In genomic region chr1:162235261-162235780, GRCh38 we compare ENCODE assay signal across 14 cellular contexts.
DNase-seq lines count a peak whose midpoint lies in the region; ATAC-seq and TF ChIP-seq lines count a peak whose summit lies in the region.
"Had no signal": no experiment of that assay in that cellular context is flagged by ENCODE, and none has a peak within 500 bp of the region (broad histone marks: within the 10 kb centered on the region; RNA-seq: fewer than 3 reads in every experiment).

No MANE protein-coding gene starts in this region.

- no peak overlapping the region for H3K18ac ChIP-seq in IMR-90 (ENCODE audit: low read depth, low read length)

- no peak overlapping the region for H3K23ac ChIP-seq in IMR-90 (ENCODE audit: low read depth, low read length)

- H3K14ac ChIP-seq in IMR-90 (replicated peaks; ENCODE audit: low read depth, low read length) = no peak overlapping the region

- no peak overlapping the region for H2BK120ac ChIP-seq in IMR-90 (ENCODE audit: low read depth, low read length)

- TF ChIP-seq CTCF in IMR-90 (conservative IDR thresholded peaks at IDR 0.05; ENCODE audit: low read depth, low read length) = no peak
- no peak for TF ChIP-seq CTCF in WTC11 (IDR thresholded peaks at IDR 0.05)
- no peak for TF ChIP-seq CTCF in right atrium auricular region (IDR thresholded peaks at IDR 0.05)

- no peaks in the 10 kb centered on the region for H3K27me3 Mint-ChIP-seq in WTC11 (ENCODE audit: low read depth)

- H2BK20ac ChIP-seq in IMR-90 (ENCODE audit: low read depth, low read length) = no peak overlapping the region

- H3K79me1 ChIP-seq in IMR-90 (ENCODE audit: low read depth in 1 of 2, low read length in 2 of 2) = no peaks in the 10 kb centered on the region

- no CpG with 5 or more reads among the region's 7 CpGs for WGBS in IMR-90 (ENCODE audit: extremely low coverage in 2 of 2, insufficient read length in 1 of 2), 2 experiments

- no peak for TF ChIP-seq POLR2A in IMR-90 (IDR thresholded peaks at IDR 0.05; ENCODE audit: low read depth, low read length)

- ATAC-seq in IMR-90 (ENCODE audit: low read depth) (no peak), WTC11 (peak; percentile 42), left lobe of liver (peak; percentile 65), GM21515 (IDR thresholded peaks at IDR 0.05; ENCODE audit: unreplicated experiment) (no peak), GM18868 (IDR thresholded peaks at IDR 0.05; ENCODE audit: unreplicated experiment) (no peak)
- ATAC-seq: Right ventricle myocardium inferior had no signal

- in situ Hi-C loops in IMR-90 (cut with MboI; ENCODE audit: low sequenced_read_pairs) = loop anchor here (25.0 kb wide), 1 partner anchor 448 kb away; no protein-coding TSS in a partner anchor

- no peaks in the 10 kb centered on the region for H3K36me3 Mint-ChIP-seq in WTC11
- H3K36me3 Mint-ChIP-seq: CD8-positive, alpha-beta memory T cell had no signal

- H4K8ac ChIP-seq in IMR-90 (ENCODE audit: low read depth in 2 of 2, low read length in 2 of 2) = no peak overlapping the region

- H3K27ac ChIP-seq in BLaER1 (no peak overlapping the region), IMR-90 (ENCODE audit: insufficient read depth, low read length) (no peak overlapping the region), right atrium auricular region (no peak overlapping the region)
- H3K27ac ChIP-seq: epithelial cell of prostate had no signal

- H4K91ac ChIP-seq in IMR-90 (ENCODE audit: insufficient read depth, low read depth, low read length) = no peak overlapping the region

- H3K4me1 ChIP-seq in BLaER1 = peaks cover 17% of the 10 kb centered on the region
- no peaks in the 10 kb centered on the region for H3K4me1 ChIP-seq in IMR-90 (ENCODE audit: control insufficient read depth, insufficient read depth, low read length)
- peaks cover 0 to 16% of the 10 kb centered on the region in 2 donors for H3K4me1 ChIP-seq in right atrium auricular region

- H3K9ac ChIP-seq in BLaER1 = no peak overlapping the region
- H3K9ac ChIP-seq in IMR-90 (ENCODE audit: low read depth, low read length) = no peak overlapping the region

- CTCF ChIA-PET in IMR-90 (lab: Yijun Ruan, JAX) (no interaction called here), WTC11 (lab: Charles Lee) (no interaction called here)

- H3K27ac Mint-ChIP-seq in WTC11 = no peak overlapping the region
- H3K27ac Mint-ChIP-seq: activated B cell treated with CpG ODN at 0.5 μM for 24 hours; CD8-positive, alpha-beta memory T cell had no signal

- BruUV-seq in IMR-90 (replicated peaks; lab: Mats Ljungman, UMichigan) = no TSS peak

- peak; percentile 2 for DNase-seq in IMR-90
- no peak for DNase-seq in WTC11 (ENCODE audit: low spot score)
- peak; percentile 97 for DNase-seq in left lobe of liver (ENCODE audit: low spot score)
- no peak for DNase-seq in anterior cingulate cortex (lab: John Stamatoyannopoulos, UW)
- no peak for DNase-seq in right atrium auricular region (ENCODE audit: low spot score)
- DNase-seq: activated B cell treated with CpG ODN at 0.5 μM for 24 hours; CD8-positive, alpha-beta memory T cell; NCI-H2227 treated with DMSO at 0.1 percent for 48 hours; stimulated activated CD4-positive, alpha-beta T cell treated with anti-CD3 and anti-CD28 coated beads, Interleukin-12 subunit alpha, Interleukin-12 subunit beta, amount 100 ng/mL, for 4 hours had no signal

- dilution Hi-C loops in IMR-90 (cut with HindIII; ENCODE audit: low sequenced_read_pairs, unreplicated experiment) = no loop called here

- H3K36me3 ChIP-seq in BLaER1 = no peaks in the 10 kb centered on the region
- no peaks in the 10 kb centered on the region for H3K36me3 ChIP-seq in IMR-90 (ENCODE audit: control insufficient read depth, insufficient read depth, low read length)
- no peaks in the 10 kb centered on the region for H3K36me3 ChIP-seq in right atrium auricular region

- H2BK15ac ChIP-seq in IMR-90 (ENCODE audit: low read depth, low read length) = no peak overlapping the region

- H3K4me3 ChIP-seq in BLaER1 (no peak overlapping the region), IMR-90 (ENCODE audit: insufficient read depth, low read depth, low read length) (no peak overlapping the region), right atrium auricular region (no peak overlapping the region)

- H3K4me2 ChIP-seq in BLaER1 (peak overlapping the region; percentile 51), IMR-90 (ENCODE audit: low read depth, low read length) (no peak overlapping the region)

- H3K4me3 Mint-ChIP-seq in WTC11 = no peak overlapping the region
- H3K4me3 Mint-ChIP-seq: activated B cell treated with CpG ODN at 0.5 μM for 24 hours; CD8-positive, alpha-beta memory T cell had no signal

- peaks cover 50% of the 10 kb centered on the region for H3K4me1 Mint-ChIP-seq in WTC11
- H3K4me1 Mint-ChIP-seq: CD8-positive, alpha-beta memory T cell had no signal

- no peaks in the 10 kb centered on the region for H3K9me3 ChIP-seq in BLaER1
- no peaks in the 10 kb centered on the region for H3K9me3 ChIP-seq in IMR-90 (ENCODE audit: control insufficient read depth, insufficient read depth, low read length)
- H3K9me3 ChIP-seq in right atrium auricular region = no peaks in the 10 kb centered on the region

- no peak overlapping the region for H4K5ac ChIP-seq in IMR-90 (ENCODE audit: low read depth, low read length)

- H3K27me3 ChIP-seq in BLaER1 (no peaks in the 10 kb centered on the region), IMR-90 (ENCODE audit: control insufficient read depth, insufficient read depth, low read length) (peaks cover 3% of the 10 kb centered on the region; the same call in 1 of the 2 replicates), right atrium auricular region (no peaks in the 10 kb centered on the region)

- H2BK5ac ChIP-seq in IMR-90 (ENCODE audit: low read depth, low read length, poor library complexity, severe bottlenecking) = no peak overlapping the region

- intact Hi-C loops in IMR-90 (cut with micrococcal nuclease) = no loop called here

- no peak overlapping the region for H2AFZ ChIP-seq in IMR-90 (replicated peaks; ENCODE audit: low read length, poor library complexity)

- H3K4ac ChIP-seq in IMR-90 (ENCODE audit: low read depth, low read length) = no peak overlapping the region

- POLR2A ChIA-PET in IMR-90 (lab: Charles Lee; ENCODE audit: unreplicated experiment) = no interaction called here
- POLR2A ChIA-PET in WTC11 (lab: Charles Lee) = no interaction called here

- H3K56ac ChIP-seq in IMR-90 (ENCODE audit: extremely low read depth, insufficient read depth, low read length) = no peak overlapping the region

- H3K9me3 Mint-ChIP-seq in WTC11 = 0 out of 2 replicates have a peak, but pooled peaks cover 3% of the 10 kb centered on the region
- H3K9me3 Mint-ChIP-seq: activated B cell treated with CpG ODN at 0.5 μM for 24 hours; CD8-positive, alpha-beta memory T cell had no signal

- H2AK5ac ChIP-seq in IMR-90 (ENCODE audit: low read depth, low read length) = no peak overlapping the region

- no peak for TF ChIP-seq RAD21 in IMR-90 (IDR thresholded peaks at IDR 0.05; ENCODE audit: low read length)

- H2AK9ac ChIP-seq in IMR-90 (replicated peaks; ENCODE audit: low read depth, low read length, poor library complexity) = no peak overlapping the region

- H4K20me1 ChIP-seq in BLaER1 (no peaks in the 10 kb centered on the region), IMR-90 (ENCODE audit: insufficient read depth, low read length) (no peaks in the 10 kb centered on the region)

- no peaks in the 10 kb centered on the region for H3K9me1 ChIP-seq in IMR-90 (ENCODE audit: insufficient read depth, low read length)

TF ChIP-seq in IMR-90, 13 proteins besides CTCF, POLR2A, EP300 and RAD21 (continues in another document):
- TF ChIP-seq ELK1 (IDR thresholded peaks at IDR 0.05; ENCODE audit: borderline replicate concordance, low read depth, low read length) (no peak), FOS (IDR thresholded peaks at IDR 0.05; ENCODE audit: low read depth, low read length) (no peak), USF2 (IDR thresholded peaks at IDR 0.05; ENCODE audit: low read depth, low read length) (no peak), MAFK (IDR thresholded peaks at IDR 0.05; ENCODE audit: low read depth, low read length) (no peak)

TF ChIP-seq in WTC11, 78 proteins besides CTCF, POLR2A, EP300 and RAD21:
- TF ChIP-seq NFATC4 (CRISPR knock-in tag; IDR thresholded peaks at IDR 0.05) (no peak), GABPB1 (CRISPR knock-in tag; IDR thresholded peaks at IDR 0.05) (peak; percentile 64)

Comparison
In these comparisons a context has a peak if more than half of its experiments do, and no peak if none do; other contexts are left out.
1. ATAC-seq: peak in WTC11 (single experiment) and left lobe of liver (single experiment); none in IMR-90 (single experiment), GM21515 (single experiment) and GM18868 (single experiment).
2. DNase-seq: peak in IMR-90 (single experiment) and left lobe of liver (single experiment); none in WTC11 (single experiment), anterior cingulate cortex (0 of 58) and right atrium auricular region (single experiment).